In the genomic region with DNA sequence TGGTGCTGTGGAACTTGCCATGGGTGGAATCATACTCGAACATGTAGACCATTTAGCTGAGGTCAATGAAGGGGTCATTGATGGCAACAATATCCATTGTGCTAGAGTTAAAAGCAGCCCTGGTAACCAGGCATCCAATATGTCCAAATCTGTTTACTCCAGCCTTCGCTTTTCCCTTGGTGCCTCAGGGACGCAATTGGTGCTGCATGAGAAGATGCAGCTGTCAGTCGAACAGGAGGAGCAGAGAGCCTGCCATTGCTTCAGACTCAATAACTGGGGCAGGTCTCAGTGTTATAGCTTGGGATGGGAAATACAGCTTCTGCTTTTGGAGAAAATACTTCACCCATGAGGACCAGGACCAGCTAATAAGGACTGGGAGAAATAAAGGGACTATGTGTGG, we compare ENCODE assay signal across 27 cellular contexts. TPM values are rescaled to one million over a fixed set of nuclear protein-coding genes. Genes with fewer than 3 reads are reported as not detected.
DNase-seq lines count a peak whose midpoint lies in the region; ATAC-seq, FAIRE-seq and TF ChIP-seq lines count a peak whose summit lies in the region.
"Had no signal": no experiment of that assay in that cellular context is flagged by ENCODE, and none has a peak within 500 bp of the region (broad histone marks: within the 10 kb centered on the region; RNA-seq: fewer than 3 reads in every experiment).

No MANE protein-coding gene starts in this region.

- no peak for DNase-seq in Right ventricle myocardium superior
- no peak for DNase-seq in right atrium auricular region (ENCODE audit: low spot score)
- DNase-seq in bronchial epithelial cell (ENCODE audit: low read depth): no peak
- DNase-seq in endothelial cell (ENCODE audit: low spot score): no peak
- DNase-seq in upper lobe of right lung: no peak
- no peak for DNase-seq in NCI-H1105 (lab: John Stamatoyannopoulos, UW)
- DNase-seq in NCI-H345 (lab: John Stamatoyannopoulos, UW): no peak
- DNase-seq in hippocampal formation (lab: John Stamatoyannopoulos, UW): no peak
- DNase-seq: 8988T; ACHN; BE2C; C1 segment of cervical spinal cord; Caco-2; Calu3; CD4-positive, alpha-beta memory T cell; CD4-positive, CD25-positive, alpha-beta regulatory T cell; CD8-positive, alpha-beta memory T cell; DMS79 treated with DMSO at 0.1 percent for 48 hours; GF-D8 had no signal

- no peaks in the 10 kb centered on the region for H3K36me3 Mint-ChIP-seq in endothelial cell (ENCODE audit: low read depth, unreplicated experiment)
- H3K36me3 Mint-ChIP-seq: CD14-positive monocyte; CD4-positive, alpha-beta memory T cell; CD4-positive, CD25-positive, alpha-beta regulatory T cell; CD8-positive, alpha-beta memory T cell had no signal

- H3K4me1 ChIP-seq in right atrium auricular region (peaks cover 0 to 9% of the 10 kb centered on the region in 2 donors), upper lobe of right lung (peaks cover 6% of the 10 kb centered on the region)
- H3K4me1 ChIP-seq: BLaER1, Caco-2 had no signal

- intact Hi-C loops in Right ventricle myocardium superior (cut with DNase I) (no loop called here), upper lobe of right lung (cut with DNase I) (no loop called here)

- peak overlapping the region; percentile 10 for H3K27ac Mint-ChIP-seq in endothelial cell (ENCODE audit: unreplicated experiment)
- H3K27ac Mint-ChIP-seq: CD4-positive, alpha-beta memory T cell; CD8-positive, alpha-beta memory T cell had no signal

- no peak overlapping the region for H3K4me3 Mint-ChIP-seq in endothelial cell (ENCODE audit: unreplicated experiment)
- H3K4me3 Mint-ChIP-seq: CD14-positive monocyte; CD4-positive, alpha-beta memory T cell; CD4-positive, CD25-positive, alpha-beta regulatory T cell; CD8-positive, alpha-beta memory T cell had no signal

- peak; percentile 45 for ATAC-seq in Right ventricle myocardium superior (ENCODE audit: poor library complexity)
- ATAC-seq in upper lobe of right lung: peak; percentile 28

- FAIRE-seq in bronchial epithelial cell (lab: Jason Lieb, UNC): peak; percentile 96
- FAIRE-seq: A204.1, D721Med, G401.6, GM12891, GM19239 had no signal

- H3K27ac ChIP-seq in right atrium auricular region: no peak overlapping the region
- H3K27ac ChIP-seq in upper lobe of right lung: peak overlapping the region; percentile 30
- H3K27ac ChIP-seq: BLaER1 had no signal

- H3K4me3 ChIP-seq in right atrium auricular region: no peak overlapping the region
- H3K4me3 ChIP-seq in bronchial epithelial cell (ENCODE audit: low read depth, low read length): no peak overlapping the region
- no peak overlapping the region for H3K4me3 ChIP-seq in upper lobe of right lung
- H3K4me3 ChIP-seq: BLaER1 had no signal

- H3K27me3 Mint-ChIP-seq in endothelial cell (ENCODE audit: unreplicated experiment): peaks cover 10% of the 10 kb centered on the region
- H3K27me3 Mint-ChIP-seq: CD4-positive, CD25-positive, alpha-beta regulatory T cell had no signal

- H3K27me3 ChIP-seq in right atrium auricular region (no peaks in the 10 kb centered on the region), bronchial epithelial cell (ENCODE audit: control insufficient read depth, insufficient read depth, low read length) (peaks cover 2% of the 10 kb centered on the region), upper lobe of right lung (peaks cover 7% of the 10 kb centered on the region)
- H3K27me3 ChIP-seq: BE2C, BLaER1 had no signal

- TF ChIP-seq CTCF in right atrium auricular region (IDR thresholded peaks at IDR 0.05) (no peak), bronchial epithelial cell (IDR thresholded peaks at IDR 0.05; ENCODE audit: insufficient read depth, low read length, severe bottlenecking) (no peak), endothelial cell (IDR thresholded peaks at IDR 0.05; ENCODE audit: unreplicated experiment) (no peak), upper lobe of right lung (IDR thresholded peaks at IDR 0.05) (no peak)

- no peaks in the 10 kb centered on the region for H3K36me3 ChIP-seq in right atrium auricular region
- H3K36me3 ChIP-seq in bronchial epithelial cell (ENCODE audit: control insufficient read depth, insufficient read depth, low read length): no peaks in the 10 kb centered on the region
- H3K36me3 ChIP-seq in upper lobe of right lung: no peaks in the 10 kb centered on the region
- H3K36me3 ChIP-seq: BE2C, BLaER1 had no signal

- no peaks in the 10 kb centered on the region for H3K9me3 Mint-ChIP-seq in endothelial cell (ENCODE audit: unreplicated experiment)
- H3K9me3 Mint-ChIP-seq: CD4-positive, alpha-beta memory T cell; CD4-positive, CD25-positive, alpha-beta regulatory T cell; CD8-positive, alpha-beta memory T cell had no signal

- peaks cover 59% of the 10 kb centered on the region for H3K4me1 Mint-ChIP-seq in endothelial cell (ENCODE audit: unreplicated experiment)

- no peaks in the 10 kb centered on the region for H3K9me3 ChIP-seq in right atrium auricular region
- H3K9me3 ChIP-seq in upper lobe of right lung: no peaks in the 10 kb centered on the region
- H3K9me3 ChIP-seq: BE2C, BLaER1, Caco-2 had no signal

RNA-seq across cellular contexts. Expression of a gene that starts 5.0 kb away (rescaled TPM):
- total RNA-seq in Right ventricle myocardium superior (0.54 TPM), right atrium auricular region (1 to 10 TPM in 1 of 2 donors, not detected in 1; 2.0 TPM), bronchial epithelial cell (not detected in 2 replicates), endothelial cell (ENCODE audit: unreplicated experiment) (6.6 TPM), upper lobe of right lung (not detected)
- total RNA-seq: A673; Caco-2; Calu3; CD4-positive, alpha-beta memory T cell; CD4-positive, CD25-positive, alpha-beta regulatory T cell; CD8-positive, alpha-beta memory T cell had no signal

RNA-seq across cellular contexts. Expression of a gene that starts 37.8 kb away (rescaled TPM):
- total RNA-seq in Right ventricle myocardium superior: 26.4 TPM
- 10 to 100 TPM; 45.8 to 55.2 TPM for total RNA-seq in right atrium auricular region
- 23.9 and 25.3 TPM in 2 replicates for total RNA-seq in bronchial epithelial cell
- 68.4 TPM for total RNA-seq in endothelial cell (ENCODE audit: unreplicated experiment)
- 60.4 TPM for total RNA-seq in upper lobe of right lung
